ENCODE assay signal across 2 cellular contexts in the genomic region with DNA sequence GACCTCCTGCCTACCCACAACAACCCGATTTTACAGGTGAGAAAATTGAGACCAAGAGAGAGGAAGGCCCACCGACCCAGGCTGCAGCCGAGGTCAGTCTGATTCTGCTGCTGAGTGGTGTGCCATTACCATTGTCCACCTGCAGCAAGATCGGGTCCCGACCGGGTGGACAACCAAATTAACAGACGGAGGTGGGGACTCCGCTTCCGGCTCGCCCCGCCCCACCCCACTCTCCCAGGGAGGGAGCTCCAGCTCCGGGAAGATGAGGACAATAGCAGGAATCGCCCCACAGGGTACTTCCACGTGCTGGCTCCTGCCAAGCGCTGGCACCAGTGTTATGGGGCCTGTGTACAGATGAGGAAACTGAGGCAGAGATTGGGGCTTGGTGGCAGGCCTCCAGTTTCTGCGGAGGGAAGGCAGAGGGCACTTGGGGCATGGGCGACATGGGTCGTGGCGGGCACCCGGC.
TF ChIP-seq lines count a peak whose summit lies in the region.

No MANE protein-coding gene starts in this region.

TF ChIP-seq in H1, 55 proteins besides CTCF, POLR2A, EP300 and RAD21:
- TF ChIP-seq CEBPB (IDR thresholded peaks at IDR 0.05; ENCODE audit: low read depth, low read length) = no peak
- TF ChIP-seq EZH2 (IDR thresholded peaks at IDR 0.05; ENCODE audit: low read depth, low read length, severe bottlenecking) = peak; percentile 25
- TF ChIP-seq E2F6 (IDR thresholded peaks at IDR 0.05) = peak; percentile 10; the same call in 1 of the 2 replicates
- TF ChIP-seq ATF3 (IDR thresholded peaks at IDR 0.05; ENCODE audit: insufficient read depth, low read depth, low read length) = no peak

TF ChIP-seq in HEK293T, 16 proteins besides CTCF, POLR2A, EP300 and RAD21:
- TF ChIP-seq L3MBTL2 (conservative IDR thresholded peaks at IDR 0.05) = no peak
- no peak for TF ChIP-seq CTBP1 (IDR thresholded peaks at IDR 0.05; ENCODE audit: borderline replicate concordance)
- no peak for TF ChIP-seq SP1 (IDR thresholded peaks at IDR 0.05)
- no peak for TF ChIP-seq ELF4 (IDR thresholded peaks at IDR 0.05)
- no peak for TF ChIP-seq ARNT (IDR thresholded peaks at IDR 0.05)
- TF ChIP-seq TARDBP (IDR thresholded peaks at IDR 0.05) = no peak
- TF ChIP-seq LEF1 (IDR thresholded peaks at IDR 0.05; ENCODE audit: borderline replicate concordance) = no peak
- no peak for TF ChIP-seq SUZ12 (IDR thresholded peaks at IDR 0.05)
- no peak for TF ChIP-seq BHLHE40 (IDR thresholded peaks at IDR 0.05; ENCODE audit: borderline replicate concordance)
- TF ChIP-seq NFRKB (IDR thresholded peaks at IDR 0.05) = no peak
- no peak for TF ChIP-seq ZNF384 (IDR thresholded peaks at IDR 0.05)
- TF ChIP-seq, protein P1, sequence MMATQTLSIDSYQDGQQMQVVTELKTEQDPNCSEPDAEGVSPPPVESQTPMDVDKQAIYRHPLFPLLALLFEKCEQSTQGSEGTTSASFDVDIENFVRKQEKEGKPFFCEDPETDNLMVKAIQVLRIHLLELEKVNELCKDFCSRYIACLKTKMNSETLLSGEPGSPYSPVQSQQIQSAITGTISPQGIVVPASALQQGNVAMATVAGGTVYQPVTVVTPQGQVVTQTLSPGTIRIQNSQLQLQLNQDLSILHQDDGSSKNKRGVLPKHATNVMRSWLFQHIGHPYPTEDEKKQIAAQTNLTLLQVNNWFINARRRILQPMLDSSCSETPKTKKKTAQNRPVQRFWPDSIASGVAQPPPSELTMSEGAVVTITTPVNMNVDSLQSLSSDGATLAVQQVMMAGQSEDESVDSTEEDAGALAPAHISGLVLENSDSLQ (IDR thresholded peaks at IDR 0.05) = no peak
- no peak for TF ChIP-seq FOXA1 (IDR thresholded peaks at IDR 0.05)
- TF ChIP-seq FOXK2 (IDR thresholded peaks at IDR 0.05) = no peak
- TF ChIP-seq HDGF (IDR thresholded peaks at IDR 0.05; ENCODE audit: borderline replicate concordance) = no peak
- TF ChIP-seq FOXM1 (IDR thresholded peaks at IDR 0.05; ENCODE audit: borderline replicate concordance) = no peak
